ENCODE assay signal across 10 cellular contexts in the genomic region with DNA sequence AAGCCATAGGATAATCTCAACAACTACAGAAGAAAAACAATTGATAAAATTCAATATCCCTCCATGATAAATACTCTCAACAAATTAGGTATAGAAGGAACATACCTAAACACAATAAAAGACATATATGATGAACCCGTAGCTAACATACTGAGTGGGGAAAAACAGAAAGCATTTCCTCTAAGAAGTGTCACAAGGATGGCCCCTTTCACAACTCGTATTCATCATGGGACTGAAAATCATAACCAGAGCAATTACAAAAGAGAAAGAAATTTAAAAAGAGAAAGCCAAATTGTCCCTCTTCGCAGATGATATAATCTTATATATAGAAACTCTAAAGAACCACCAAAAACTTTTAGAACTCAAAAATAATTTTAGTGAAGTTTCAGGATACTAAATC.
"Had no signal": no experiment of that assay in that cellular context is flagged by ENCODE, and none has a peak within 500 bp of the region (broad histone marks: within the 10 kb centered on the region; RNA-seq: fewer than 3 reads in every experiment).

No MANE protein-coding gene starts in this region.

- FAIRE-seq: HTR-8/SVneo, K562 had no signal

- ATAC-seq: HCT116, K562 had no signal

- H3K27ac Mint-ChIP-seq: HFFc6 had no signal

- DNase-seq: GM23248, GOT3, H7, HFFc6, IMR-90, Kasumi-1, KG1 had no signal

- H3K4me3 Mint-ChIP-seq: HFFc6 had no signal
